7 cellular contexts compared by ENCODE assay signal in genomic region chr15:20055921-20056320, GRCh38.
DNase-seq lines count a peak whose midpoint lies in the region; ATAC-seq, FAIRE-seq and TF ChIP-seq lines count a peak whose summit lies in the region.
"Not testable (repeated sequence)": the region's sequence is repeated elsewhere in the genome, so short reads cannot be mapped to it uniquely, and the experiment has no call there.

No MANE protein-coding gene starts in this region.

- FAIRE-seq in HepG2 (lab: Jason Lieb, UNC): not testable (repeated sequence)

- not testable (repeated sequence) for H3K9me3 ChIP-seq in HepG2 (ENCODE audit: low read length); aorta (ENCODE audit: control insufficient read depth, low read length)

- ATAC-seq in activated CD4-positive, alpha-beta T cell treated with anti-CD3 and anti-CD28 coated beads for 36 hours; left ventricle myocardium superior; aorta (ENCODE audit: low FRiP score): not testable (repeated sequence)
- ATAC-seq in HepG2: peak; percentile 54; the same call in 2 of the 3 replicates
- ATAC-seq in stimulated activated effector memory CD8-positive, alpha-beta T cell treated with anti-CD3 and anti-CD28 coated beads, Interleukin-12 subunit alpha, Interleukin-12 subunit beta, amount 100 ng/mL, for 72 hours: peak; percentile 40

- not testable (repeated sequence) for H3K36me3 Mint-ChIP-seq in activated CD4-positive, alpha-beta T cell treated with anti-CD3 and anti-CD28 coated beads for 36 hours (ENCODE audit: low read depth); stimulated activated effector memory CD8-positive, alpha-beta T cell treated with anti-CD3 and anti-CD28 coated beads, Interleukin-12 subunit alpha, Interleukin-12 subunit beta, amount 100 ng/mL, for 72 hours

- POLR2A ChIA-PET in activated CD4-positive, alpha-beta T cell treated with anti-CD3 and anti-CD28 coated beads for 36 hours (lab: Charles Lee); HepG2 (lab: Yijun Ruan, JAX): not testable (repeated sequence)

- TF ChIP-seq RAD21 in HepG2 (CRISPR knock-in tag; IDR thresholded peaks at IDR 0.05): not testable (repeated sequence)

- H3K79me2 ChIP-seq in HepG2 (ENCODE audit: insufficient read depth, low read length): not testable (repeated sequence)

- H3K4me1 Mint-ChIP-seq in activated CD4-positive, alpha-beta T cell treated with anti-CD3 and anti-CD28 coated beads for 36 hours; stimulated activated effector memory CD8-positive, alpha-beta T cell treated with anti-CD3 and anti-CD28 coated beads, Interleukin-12 subunit alpha, Interleukin-12 subunit beta, amount 100 ng/mL, for 72 hours: not testable (repeated sequence)

- not testable (repeated sequence) for BruUV-seq in HepG2 (replicated peaks; lab: Mats Ljungman, UMichigan)

- intact Hi-C loops in activated CD4-positive, alpha-beta T cell treated with anti-CD3 and anti-CD28 coated beads for 36 hours (cut with DNase I, micrococcal nuclease); left ventricle myocardium superior (cut with micrococcal nuclease); HepG2 (cut with micrococcal nuclease; ENCODE audit: unreplicated experiment); aorta (cut with DNase I): not testable (repeated sequence)

- H4K20me1 ChIP-seq in HepG2 (ENCODE audit: insufficient read depth, low read length): not testable (repeated sequence)

- TF ChIP-seq POLR2A in NB4 (IDR thresholded peaks at IDR 0.05; ENCODE audit: extremely low read depth, insufficient read length); HepG2 (IDR thresholded peaks at IDR 0.05; ENCODE audit: insufficient read depth in 1 of 2, low read depth in 2 of 2, low read length in 2 of 2): not testable (repeated sequence)

- H3K27me3 ChIP-seq in HepG2 (ENCODE audit: control insufficient read depth in 1 of 2, insufficient read depth in 2 of 2, low read length in 2 of 2); aorta (ENCODE audit: control insufficient read depth in 1 of 2, insufficient read depth in 2 of 2, low read length in 1 of 2): not testable (repeated sequence)

- not testable (repeated sequence) for TF ChIP-seq CTCF in NB4 (IDR thresholded peaks at IDR 0.05; ENCODE audit: low read depth, low read length); HepG2 (CRISPR knock-in tag; IDR thresholded peaks at IDR 0.05)

- H3K27ac ChIP-seq in HepG2 (ENCODE audit: extremely low read length, insufficient read depth, low read length); aorta (ENCODE audit: low read depth in 1 of 2, low read length in 2 of 2): not testable (repeated sequence)

- not testable (repeated sequence) for H3K27me3 Mint-ChIP-seq in activated CD4-positive, alpha-beta T cell treated with anti-CD3 and anti-CD28 coated beads for 36 hours

- 6% methylated on average over 3 of the region's 5 CpGs for WGBS in HepG2 (ENCODE audit: low lambda C conversion rate)
- WGBS in aorta, 2 donors: 58 to 65% methylated on average over 4 to 5 of the region's 5 CpGs

- not testable (repeated sequence) for H3K4me3 Mint-ChIP-seq in activated CD4-positive, alpha-beta T cell treated with anti-CD3 and anti-CD28 coated beads for 36 hours; stimulated activated effector memory CD8-positive, alpha-beta T cell treated with anti-CD3 and anti-CD28 coated beads, Interleukin-12 subunit alpha, Interleukin-12 subunit beta, amount 100 ng/mL, for 72 hours

- H3K36me3 ChIP-seq in HepG2 (replicated peaks in 1 of 2; ENCODE audit: control insufficient read depth in 1 of 2, insufficient read depth in 2 of 2, low read length in 2 of 2); aorta (ENCODE audit: control insufficient read depth in 1 of 2, insufficient read depth in 2 of 2, low read length in 1 of 2): not testable (repeated sequence)

- not testable (repeated sequence) for H2AFZ ChIP-seq in HepG2 (ENCODE audit: low read length)

- H3K9me3 Mint-ChIP-seq in activated CD4-positive, alpha-beta T cell treated with anti-CD3 and anti-CD28 coated beads for 36 hours (ENCODE audit: low read depth); stimulated activated effector memory CD8-positive, alpha-beta T cell treated with anti-CD3 and anti-CD28 coated beads, Interleukin-12 subunit alpha, Interleukin-12 subunit beta, amount 100 ng/mL, for 72 hours: not testable (repeated sequence)

- not testable (repeated sequence) for H3K4me1 ChIP-seq in HepG2 (ENCODE audit: insufficient read depth, low read length); aorta (ENCODE audit: control insufficient read depth in 1 of 2, insufficient read depth in 2 of 2, low read length in 2 of 2)

- in situ Hi-C loops in HepG2 (cut with HindIII; ENCODE audit: extremely low pct_ligation_motif_present, low pct_unique_long_range_greater_than_20kb): not testable (repeated sequence)

- not testable (repeated sequence) for H3K27ac Mint-ChIP-seq in activated CD4-positive, alpha-beta T cell treated with anti-CD3 and anti-CD28 coated beads for 36 hours; stimulated activated effector memory CD8-positive, alpha-beta T cell treated with anti-CD3 and anti-CD28 coated beads, Interleukin-12 subunit alpha, Interleukin-12 subunit beta, amount 100 ng/mL, for 72 hours

- H3K9ac ChIP-seq in HepG2 (ENCODE audit: insufficient read depth, low read depth, low read length): not testable (repeated sequence)

- not testable (repeated sequence) for H3K4me3 ChIP-seq in NB4 (ENCODE audit: low read depth, low read length); HepG2 (replicated peaks in 1 of 3; ENCODE audit: insufficient read depth in 1 of 3, low read depth in 2 of 3, low read length in 3 of 3); aorta (ENCODE audit: low read length in 2 of 2)

- not testable (repeated sequence) for TF ChIP-seq EP300 in HepG2 (IDR thresholded peaks at IDR 0.05; ENCODE audit: low read depth in 2 of 2, low read length in 2 of 2); HepG2 (CRISPR knock-in tag; IDR thresholded peaks at IDR 0.05; ENCODE audit: borderline replicate concordance)

- H3K4me2 ChIP-seq in HepG2 (ENCODE audit: low read depth, low read length): not testable (repeated sequence)

- CTCF ChIA-PET in activated CD4-positive, alpha-beta T cell treated with anti-CD3 and anti-CD28 coated beads for 36 hours (lab: Charles Lee); HepG2 (lab: Yijun Ruan, JAX; ENCODE audit: low intra/inter-chr PET ratio, low total read pairs): not testable (repeated sequence)

- peak; percentile 1 for DNase-seq in NB4 (ENCODE audit: low read depth)
- peak; percentile 8 for DNase-seq in activated CD4-positive, alpha-beta T cell treated with anti-CD3 and anti-CD28 coated beads for 36 hours
- DNase-seq in ecto neural progenitor cell (ENCODE audit: low spot score): peak; percentile 15
- peak; percentile 11 for DNase-seq in left ventricle myocardium superior
- not testable (repeated sequence) for DNase-seq in HepG2 (ENCODE audit: low spot score); stimulated activated effector memory CD8-positive, alpha-beta T cell treated with anti-CD3 and anti-CD28 coated beads, Interleukin-12 subunit alpha, Interleukin-12 subunit beta, amount 100 ng/mL, for 72 hours (ENCODE audit: low spot score in 2 of 2)
- peak; percentile 17 to 51 for DNase-seq in aorta
